Comparison of ENCODE assay signal across 27 cellular contexts in genomic region chr22:36113121-36113520, GRCh38. TPM values are rescaled to one million over a fixed set of nuclear protein-coding genes. Genes with fewer than 3 reads are reported as not detected.
DNase-seq lines count a peak whose midpoint lies in the region; FAIRE-seq lines count a peak whose summit lies in the region.
"Had no signal": no experiment of that assay in that cellular context is flagged by ENCODE, and none has a peak within 500 bp of the region (broad histone marks: within the 10 kb centered on the region; RNA-seq: fewer than 3 reads in every experiment).

No MANE protein-coding gene starts in this region.

- no peak overlapping the region for H3K9ac ChIP-seq in neuronal stem cell (ENCODE audit: low read depth, low read length, poor library complexity)
- H3K9ac ChIP-seq: BLaER1 had no signal

- H3K27me3 ChIP-seq in neuronal stem cell (ENCODE audit: control insufficient read depth in 3 of 3, insufficient read depth in 3 of 3, low read depth in 1 of 3, low read length in 3 of 3) = peaks cover 0 to 6% (median 0%) of the 10 kb centered on the region in 3 experiments
- H3K27me3 ChIP-seq: BE2C, BLaER1 had no signal

- DNase-seq in neuronal stem cell (ENCODE audit: low spot score) (no peak), posterior vena cava (ENCODE audit: low spot score) (peak; percentile 74), NCI-H146 (lab: John Stamatoyannopoulos, UW) (no peak), GM19239 (ENCODE audit: insufficient read length, low spot score) (no peak)
- no peak for DNase-seq in activated CD4-positive, alpha-beta T cell treated with anti-CD3 and anti-CD28 coated beads for 1 hour
- DNase-seq: 8988T; ACHN; BE2C; C1 segment of cervical spinal cord; CD4-positive, alpha-beta memory T cell; CD4-positive, CD25-positive, alpha-beta regulatory T cell; CD8-positive, alpha-beta memory T cell; COR-L47; DMS 273 treated with DMSO at 0.1 percent for 48 hours; DMS153; DMS53; DMS79; DND-41; EL; GDM1 had no signal

- no peaks in the 10 kb centered on the region for H3K36me3 ChIP-seq in neuronal stem cell (replicated peaks in 1 of 2; ENCODE audit: control insufficient read depth in 2 of 2, insufficient read depth in 2 of 2, low read length in 2 of 2)
- H3K36me3 ChIP-seq: BE2C, BLaER1 had no signal

- no peak overlapping the region for H3K4me3 ChIP-seq in neuronal stem cell (ENCODE audit: low read length in 2 of 2)
- H3K4me3 ChIP-seq: BLaER1, GM12878 had no signal

- H2AFZ ChIP-seq in neuronal stem cell (ENCODE audit: low read length) = no peak overlapping the region

- no peaks in the 10 kb centered on the region for H3K79me1 ChIP-seq in neuronal stem cell (ENCODE audit: low read depth, low read length)

- H2BK12ac ChIP-seq in neuronal stem cell (ENCODE audit: low read length) = no peak overlapping the region

- no peak overlapping the region for H2BK15ac ChIP-seq in neuronal stem cell (ENCODE audit: low read length)

- no peak overlapping the region for H4K91ac ChIP-seq in neuronal stem cell (ENCODE audit: low read depth, low read length, poor library complexity)

- H2BK5ac ChIP-seq in neuronal stem cell (ENCODE audit: low read length) = no peak overlapping the region

- no peak overlapping the region for H2BK120ac ChIP-seq in neuronal stem cell (ENCODE audit: low read depth, low read length)

- no peaks in the 10 kb centered on the region for H3K9me3 ChIP-seq in neuronal stem cell (replicated peaks in 1 of 2; ENCODE audit: control insufficient read depth in 2 of 2, insufficient read depth in 1 of 2, low read depth in 1 of 2, low read length in 2 of 2)
- H3K9me3 ChIP-seq: BE2C, BLaER1 had no signal

- no peak overlapping the region for H3K27ac ChIP-seq in neuronal stem cell (replicated peaks; ENCODE audit: low read length)
- H3K27ac ChIP-seq: BLaER1 had no signal

- H3K4me2 ChIP-seq in neuronal stem cell (ENCODE audit: insufficient read depth, low read length, poor library complexity, severe bottlenecking) = no peak overlapping the region
- H3K4me2 ChIP-seq: BLaER1 had no signal

- H2AK5ac ChIP-seq in neuronal stem cell (ENCODE audit: low read depth, low read length) = no peak overlapping the region

- H3K4ac ChIP-seq in neuronal stem cell (ENCODE audit: low read length) = no peak overlapping the region

- H3K23ac ChIP-seq in neuronal stem cell (ENCODE audit: low read depth, low read length, poor library complexity) = peak overlapping the region; percentile 39

- no peak for FAIRE-seq in GM19239 (lab: Jason Lieb, UNC)
- FAIRE-seq: A204.1, GM12878, GM12892, GM18507 had no signal

- intact Hi-C loops in posterior vena cava (cut with DNase I) = loop anchor here in 1 of 2 donors (10.0 kb wide), 1 partner anchor 58 kb away; no protein-coding TSS in a partner anchor

- no peak overlapping the region for H3K14ac ChIP-seq in neuronal stem cell (ENCODE audit: low read length)

- no peak overlapping the region for H4K8ac ChIP-seq in neuronal stem cell (ENCODE audit: low read depth, low read length)

- no peak overlapping the region for H3K18ac ChIP-seq in neuronal stem cell (ENCODE audit: low read length)

- peaks cover 6 to 9% of the 10 kb centered on the region in 2 donors for H3K4me1 ChIP-seq in neuronal stem cell (ENCODE audit: control insufficient read depth in 2 of 2, insufficient read depth in 1 of 2, low read depth in 1 of 2, low read length in 2 of 2)
- H3K4me1 ChIP-seq: BE2C had no signal

- WGBS in neuronal stem cell (ENCODE audit: extremely low coverage in 2 of 2, insufficient read length in 2 of 2, insufficient replicate concordance in 1 of 2), 2 donors = no CpG with 5 or more reads among the region's 1 CpG

RNA-seq across cellular contexts. Expression of gene APOL3, which starts 47.4 kb away (rescaled TPM):
- not detected for polyA plus RNA-seq in neuronal stem cell (2013, experiment 1 of 2)
- not detected for polyA plus RNA-seq in neuronal stem cell (2013, experiment 2 of 2)
- 10 to 100 TPM; 54.5 to 69.2 TPM for total RNA-seq in posterior vena cava
- total RNA-seq: A673, G401 had no signal
